ENCODE assay signal across 8 cellular contexts in genomic region chr9:75265525-75265972, GRCh38.
DNase-seq lines count a peak whose midpoint lies in the region; ATAC-seq and TF ChIP-seq lines count a peak whose summit lies in the region.

No MANE protein-coding gene starts in this region.

- peak; percentile 82 for ATAC-seq in HG02885 (IDR thresholded peaks at IDR 0.05; ENCODE audit: poor library complexity, unreplicated experiment)
- no peak for ATAC-seq in natural killer cell treated with Interleukin-12 subunit alpha and Interleukin-12 subunit beta and Interleukin-15 and Interleukin-18, amount 100 ng/mL, for 72 hours

- no peak overlapping the region for H3K27ac Mint-ChIP-seq in activated CD4-positive, alpha-beta memory T cell treated with anti-CD3 and anti-CD28 coated beads for 36 hours
- no peak overlapping the region for H3K27ac Mint-ChIP-seq in natural killer cell treated with Interleukin-12 subunit alpha and Interleukin-12 subunit beta and Interleukin-15 and Interleukin-18, amount 100 ng/mL, for 72 hours
- no peak overlapping the region for H3K27ac Mint-ChIP-seq in type B pancreatic cell

- H3K4me3 Mint-ChIP-seq in activated CD4-positive, alpha-beta memory T cell treated with anti-CD3 and anti-CD28 coated beads for 36 hours: no peak overlapping the region
- H3K4me3 Mint-ChIP-seq in natural killer cell treated with Interleukin-12 subunit alpha and Interleukin-12 subunit beta and Interleukin-15 and Interleukin-18, amount 100 ng/mL, for 72 hours: no peak overlapping the region
- H3K4me3 Mint-ChIP-seq in type B pancreatic cell: no peak overlapping the region

- peak; percentile 41 for DNase-seq in AG08396 (ENCODE audit: low spot score)
- DNase-seq in GM13976 (ENCODE audit: low spot score): peak; percentile 37
- peak; percentile 50 for DNase-seq in NCI-H345 (lab: John Stamatoyannopoulos, UW)
- peak; percentile 55 for DNase-seq in activated CD4-positive, alpha-beta memory T cell treated with anti-CD3 and anti-CD28 coated beads for 36 hours
- peak; percentile 26 to 65 for DNase-seq in erythroblast (lab: John Stamatoyannopoulos, UW)
- DNase-seq in natural killer cell treated with Interleukin-12 subunit alpha and Interleukin-12 subunit beta and Interleukin-15 and Interleukin-18, amount 100 ng/mL, for 72 hours (ENCODE audit: low spot score): peak; percentile 61
- DNase-seq in type B pancreatic cell (ENCODE audit: extremely low spot score, unreplicated experiment): no peak

- H3K36me3 Mint-ChIP-seq in activated CD4-positive, alpha-beta memory T cell treated with anti-CD3 and anti-CD28 coated beads for 36 hours: no peaks in the 10 kb centered on the region
- peaks cover 4% of the 10 kb centered on the region for H3K36me3 Mint-ChIP-seq in natural killer cell treated with Interleukin-12 subunit alpha and Interleukin-12 subunit beta and Interleukin-15 and Interleukin-18, amount 100 ng/mL, for 72 hours
- H3K36me3 Mint-ChIP-seq in type B pancreatic cell: peaks cover 2% of the 10 kb centered on the region

- no peaks in the 10 kb centered on the region for H3K9me3 Mint-ChIP-seq in activated CD4-positive, alpha-beta memory T cell treated with anti-CD3 and anti-CD28 coated beads for 36 hours
- no peaks in the 10 kb centered on the region for H3K9me3 Mint-ChIP-seq in natural killer cell treated with Interleukin-12 subunit alpha and Interleukin-12 subunit beta and Interleukin-15 and Interleukin-18, amount 100 ng/mL, for 72 hours
- no peaks in the 10 kb centered on the region for H3K9me3 Mint-ChIP-seq in type B pancreatic cell

- intact Hi-C loops in activated CD4-positive, alpha-beta memory T cell treated with anti-CD3 and anti-CD28 coated beads for 36 hours (cut with micrococcal nuclease): loop anchor here (2.0 kb wide), 1 partner anchor 1037 kb away; no protein-coding TSS in a partner anchor

- in situ Hi-C loops in GM13976 (cut with MboI; ENCODE audit: low sequenced_read_pairs, unreplicated experiment): no loop called here

- peak; percentile 67 for TF ChIP-seq CTCF in GM13976 (IDR thresholded peaks at IDR 0.05; ENCODE audit: borderline replicate concordance, control extremely low read depth, extremely low read depth, insufficient read depth, missing control alignments)
- peak; percentile 96 for TF ChIP-seq CTCF in type B pancreatic cell (conservative IDR thresholded peaks at IDR 0.05)

- no peak for TF ChIP-seq POLR2A in erythroblast (IDR thresholded peaks at IDR 0.05; ENCODE audit: low read length)

- POLR2A ChIA-PET in activated CD4-positive, alpha-beta memory T cell treated with anti-CD3 and anti-CD28 coated beads for 36 hours (lab: Charles Lee): no interaction called here

- no peaks in the 10 kb centered on the region for H3K4me1 Mint-ChIP-seq in activated CD4-positive, alpha-beta memory T cell treated with anti-CD3 and anti-CD28 coated beads for 36 hours (ENCODE audit: low read depth)
- H3K4me1 Mint-ChIP-seq in natural killer cell treated with Interleukin-12 subunit alpha and Interleukin-12 subunit beta and Interleukin-15 and Interleukin-18, amount 100 ng/mL, for 72 hours (ENCODE audit: low read depth in 2 of 2): peaks cover 0 to 5% of the 10 kb centered on the region in 2 donors
- H3K4me1 Mint-ChIP-seq in type B pancreatic cell (ENCODE audit: unreplicated experiment): peaks cover 4% of the 10 kb centered on the region

- H3K27me3 Mint-ChIP-seq in activated CD4-positive, alpha-beta memory T cell treated with anti-CD3 and anti-CD28 coated beads for 36 hours: no peaks in the 10 kb centered on the region
- H3K27me3 Mint-ChIP-seq in natural killer cell treated with Interleukin-12 subunit alpha and Interleukin-12 subunit beta and Interleukin-15 and Interleukin-18, amount 100 ng/mL, for 72 hours: no peaks in the 10 kb centered on the region
- no peaks in the 10 kb centered on the region for H3K27me3 Mint-ChIP-seq in type B pancreatic cell

- CTCF ChIA-PET in activated CD4-positive, alpha-beta memory T cell treated with anti-CD3 and anti-CD28 coated beads for 36 hours (lab: Charles Lee): interaction anchor here (0.7 to 2.1 kb wide), 7 partner anchors 9 to 1042 kb away, joined by 3 to 9 read pairs (median 3); no protein-coding TSS in a partner anchor
